In the genomic region with DNA sequence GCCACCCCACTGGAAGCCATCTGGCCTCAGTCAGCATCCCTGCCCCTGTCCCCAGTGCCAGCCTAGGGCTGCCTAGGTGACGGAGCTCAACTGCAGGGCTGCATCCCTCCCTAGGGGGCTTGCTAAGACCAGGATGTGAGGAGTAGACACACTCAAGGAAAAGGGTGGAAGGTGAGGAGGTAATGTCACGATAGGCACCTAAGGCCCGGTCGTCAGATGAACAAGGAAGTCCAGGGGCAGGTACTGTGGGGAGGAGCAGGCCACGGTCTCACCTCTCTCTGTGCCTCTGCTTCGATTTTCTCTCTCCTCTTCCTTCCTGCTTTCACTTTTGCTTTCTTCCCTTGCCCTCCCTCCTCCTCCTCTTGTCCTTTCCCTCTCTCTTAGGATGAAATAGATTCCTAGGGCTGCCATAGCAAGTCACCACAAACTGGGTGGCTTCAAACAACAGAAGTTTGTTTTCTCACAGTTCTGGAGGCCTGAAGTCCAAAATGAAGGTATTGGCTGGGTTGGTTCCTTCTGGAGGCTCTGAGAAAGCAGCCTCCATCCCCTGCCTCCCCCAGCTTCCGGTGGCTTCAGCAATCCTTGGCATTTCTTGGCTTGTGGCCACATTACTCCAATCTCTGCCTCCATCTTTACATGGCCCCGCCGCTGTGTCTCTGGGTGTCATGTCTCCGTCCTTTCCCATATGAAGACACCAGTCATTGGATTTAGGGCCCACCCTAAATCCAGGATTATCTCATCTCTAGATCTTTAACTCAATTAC, we compare ENCODE assay signal across 11 cellular contexts.
DNase-seq lines count a peak whose midpoint lies in the region; ATAC-seq and TF ChIP-seq lines count a peak whose summit lies in the region.
"Had no signal": no experiment of that assay in that cellular context is flagged by ENCODE, and none has a peak within 500 bp of the region (broad histone marks: within the 10 kb centered on the region; RNA-seq: fewer than 3 reads in every experiment).

No MANE protein-coding gene starts in this region.

- ATAC-seq in HG02852 (IDR thresholded peaks at IDR 0.05; ENCODE audit: unreplicated experiment): no peak

- no peaks in the 10 kb centered on the region for H3K9me2 ChIP-seq in Karpas-422 (replicated peaks; ENCODE audit: insufficient read depth, low read length)

- no peaks in the 10 kb centered on the region for H4K20me1 ChIP-seq in Karpas-422 (ENCODE audit: insufficient read depth, low read depth, low read length)

- H3K4me1 Mint-ChIP-seq in activated T-helper 1 cell treated with anti-CD3 and anti-CD28 coated beads, Interleukin-12 subunit alpha, Interleukin-12 subunit beta, Interleukin-2, Interleukin-4 antibody, amounts not matched to agents 30 ng/mL and 10 ng/mL and 1 ng/mL, durations not matched to agents 14 hours and 24 hours and 36 hours (ENCODE audit: low read depth): peaks cover 28% of the 10 kb centered on the region

- TF ChIP-seq POLR2A in adrenal gland (IDR thresholded peaks at IDR 0.05) (no peak), ovary (IDR thresholded peaks at IDR 0.05) (no peak)

- H3K4me3 ChIP-seq in Karpas-422 (ENCODE audit: low read length) (no peak overlapping the region), mucosa of stomach (ENCODE audit: low read length) (no peak overlapping the region), adrenal gland (no peak overlapping the region), ovary (no peak overlapping the region)
- H3K4me3 ChIP-seq: HAP-1, left ventricle myocardium inferior, tibial nerve had no signal

- peak overlapping the region; percentile 6 for H3K4me2 ChIP-seq in Karpas-422 (ENCODE audit: low read depth, low read length, poor library complexity, severe bottlenecking)

- peaks cover 3% of the 10 kb centered on the region for H3K36me3 Mint-ChIP-seq in activated T-helper 1 cell treated with anti-CD3 and anti-CD28 coated beads, Interleukin-12 subunit alpha, Interleukin-12 subunit beta, Interleukin-2, Interleukin-4 antibody, amounts not matched to agents 30 ng/mL and 10 ng/mL and 1 ng/mL, durations not matched to agents 14 hours and 24 hours and 36 hours (ENCODE audit: low read depth)

- H3K36me3 ChIP-seq in Karpas-422 (ENCODE audit: insufficient read depth, low read length): no peaks in the 10 kb centered on the region
- H3K36me3 ChIP-seq in mucosa of stomach (ENCODE audit: control insufficient read depth, insufficient read depth, low read length): no peaks in the 10 kb centered on the region
- no peaks in the 10 kb centered on the region for H3K36me3 ChIP-seq in adrenal gland (replicated peaks in 1 of 2)
- H3K36me3 ChIP-seq in ovary: no peaks in the 10 kb centered on the region
- H3K36me3 ChIP-seq: HAP-1, left ventricle myocardium inferior, tibial nerve had no signal

- H3K9me3 ChIP-seq in Karpas-422 (ENCODE audit: low read length) (no peaks in the 10 kb centered on the region), mucosa of stomach (ENCODE audit: control insufficient read depth, low read length) (no peaks in the 10 kb centered on the region), adrenal gland (replicated peaks in 1 of 3) (no peaks in the 10 kb centered on the region), ovary (no peaks in the 10 kb centered on the region)
- H3K9me3 ChIP-seq: HAP-1, left ventricle myocardium inferior, tibial nerve had no signal

- DNase-seq in Daoy (ENCODE audit: low read depth) (peak; percentile 18), Karpas-422 (no peak), adrenal gland (no peak), ovary (no peak), NCI-H1417 treated with DMSO at 0.1 percent for 48 hours (lab: John Stamatoyannopoulos, UW) (no peak)
- DNase-seq in activated T-helper 1 cell treated with anti-CD3 and anti-CD28 coated beads, Interleukin-12 subunit alpha, Interleukin-12 subunit beta, Interleukin-2, Interleukin-4 antibody, amounts not matched to agents 30 ng/mL and 10 ng/mL and 1 ng/mL, durations not matched to agents 14 hours and 24 hours and 36 hours (ENCODE audit: low spot score): peak; percentile 11
- DNase-seq: left ventricle myocardium inferior had no signal

- H3K27me3 Mint-ChIP-seq in activated T-helper 1 cell treated with anti-CD3 and anti-CD28 coated beads, Interleukin-12 subunit alpha, Interleukin-12 subunit beta, Interleukin-2, Interleukin-4 antibody, amounts not matched to agents 30 ng/mL and 10 ng/mL and 1 ng/mL, durations not matched to agents 14 hours and 24 hours and 36 hours (ENCODE audit: insufficient read depth): no peaks in the 10 kb centered on the region

- H3K79me2 ChIP-seq in Karpas-422 (ENCODE audit: low read length): no peaks in the 10 kb centered on the region

- TF ChIP-seq CTCF in adrenal gland (IDR thresholded peaks at IDR 0.05) (no peak), ovary (IDR thresholded peaks at IDR 0.05) (no peak)

- H3K9me3 Mint-ChIP-seq in activated T-helper 1 cell treated with anti-CD3 and anti-CD28 coated beads, Interleukin-12 subunit alpha, Interleukin-12 subunit beta, Interleukin-2, Interleukin-4 antibody, amounts not matched to agents 30 ng/mL and 10 ng/mL and 1 ng/mL, durations not matched to agents 14 hours and 24 hours and 36 hours: no peaks in the 10 kb centered on the region

- H3K4me3 Mint-ChIP-seq in activated T-helper 1 cell treated with anti-CD3 and anti-CD28 coated beads, Interleukin-12 subunit alpha, Interleukin-12 subunit beta, Interleukin-2, Interleukin-4 antibody, amounts not matched to agents 30 ng/mL and 10 ng/mL and 1 ng/mL, durations not matched to agents 14 hours and 24 hours and 36 hours: peak overlapping the region; percentile 81

- peak overlapping the region; percentile 90 for H3K27ac Mint-ChIP-seq in activated T-helper 1 cell treated with anti-CD3 and anti-CD28 coated beads, Interleukin-12 subunit alpha, Interleukin-12 subunit beta, Interleukin-2, Interleukin-4 antibody, amounts not matched to agents 30 ng/mL and 10 ng/mL and 1 ng/mL, durations not matched to agents 14 hours and 24 hours and 36 hours

- no peak overlapping the region for H3K27ac ChIP-seq in Karpas-422 (ENCODE audit: low read length)
- no peak overlapping the region for H3K27ac ChIP-seq in adrenal gland
- H3K27ac ChIP-seq in ovary: no peak overlapping the region
- H3K27ac ChIP-seq: left ventricle myocardium inferior, tibial nerve had no signal

- H3K4me1 ChIP-seq in Karpas-422 (ENCODE audit: low read length) (no peaks in the 10 kb centered on the region), mucosa of stomach (ENCODE audit: control insufficient read depth, insufficient read depth, low read length) (peaks cover 14% of the 10 kb centered on the region), adrenal gland (replicated peaks in 1 of 2) (no peaks in the 10 kb centered on the region), ovary (ENCODE audit: insufficient read depth) (no peaks in the 10 kb centered on the region)
- H3K4me1 ChIP-seq: HAP-1, left ventricle myocardium inferior had no signal

- no peak for TF ChIP-seq EP300 in ovary (IDR thresholded peaks at IDR 0.05)

- H3K9ac ChIP-seq in Karpas-422 (ENCODE audit: low read length) (no peak overlapping the region), mucosa of stomach (ENCODE audit: low read length) (peak overlapping the region; percentile 54)

- WGBS in adrenal gland, 4 donors: 79 to 91% (median 82%) methylated on average over 10 of the region's 10 CpGs
- WGBS in ovary, 3 donors: 85 to 87% (median 85%) methylated on average over 10 of the region's 10 CpGs

- H2AFZ ChIP-seq in Karpas-422 (ENCODE audit: low read length): no peak overlapping the region

- H3K27me3 ChIP-seq in Karpas-422 (ENCODE audit: low read length) (no peaks in the 10 kb centered on the region), mucosa of stomach (ENCODE audit: control insufficient read depth, insufficient read depth, low read length) (no peaks in the 10 kb centered on the region), adrenal gland (no peaks in the 10 kb centered on the region), ovary (no peaks in the 10 kb centered on the region)
- H3K27me3 ChIP-seq: tibial nerve had no signal

- intact Hi-C loops in activated T-helper 1 cell treated with anti-CD3 and anti-CD28 coated beads, Interleukin-12 subunit alpha, Interleukin-12 subunit beta, Interleukin-2, Interleukin-4 antibody, amounts not matched to agents 30 ng/mL and 10 ng/mL and 1 ng/mL, durations not matched to agents 14 hours and 24 hours and 36 hours (cut with micrococcal nuclease): no loop called here
- intact Hi-C loops in adrenal gland (cut with DNase I): no loop called here
- intact Hi-C loops in ovary (cut with DNase I): no loop called here

Comparison
In these comparisons a context has a peak if more than half of its experiments do, and no peak if none do; other contexts are left out.
1. DNase-seq: peak in Daoy (single experiment) and activated T-helper 1 cell treated with anti-CD3 and anti-CD28 coated beads, Interleukin-12 subunit alpha, Interleukin-12 subunit beta, Interleukin-2, Interleukin-4 antibody, amounts not matched to agents 30 ng/mL and 10 ng/mL and 1 ng/mL, durations not matched to agents 14 hours and 24 hours and 36 hours (single experiment); none in Karpas-422 (single experiment), adrenal gland (0 of 7), ovary (0 of 5) and NCI-H1417 treated with DMSO at 0.1 percent for 48 hours (single experiment).